8 cellular contexts compared by ENCODE assay signal in genomic region chr16:787261-787966, GRCh38. TPM values are rescaled to one million over a fixed set of nuclear protein-coding genes. Genes with fewer than 3 reads are reported as not detected.
DNase-seq lines count a peak whose midpoint lies in the region; ATAC-seq and TF ChIP-seq lines count a peak whose summit lies in the region.

No MANE protein-coding gene starts in this region.

- POLR2A ChIA-PET in T-cell (lab: Charles Lee), result no interaction called here

- H2AFZ ChIP-seq in hepatocyte, result no peak overlapping the region

- H3K36me3 ChIP-seq in hepatocyte (replicated peaks; ENCODE audit: insufficient read depth, low read depth), result no peaks in the 10 kb centered on the region

- no peak for TF ChIP-seq CTCF in hepatocyte (IDR thresholded peaks at IDR 0.05; ENCODE audit: poor library complexity)

- H3K4me3 Mint-ChIP-seq in T-cell, result peak overlapping the region; percentile 83 to 85 (median 84)
- H3K4me3 Mint-ChIP-seq in stimulated activated memory B cell treated with anti-CD40 and anti-IgM and Interleukin-4, amounts not matched to agents 10 μg/mL and 1 μg/mL and 100 μg/mL, for 72 hours, result peak overlapping the region; percentile 83

- ATAC-seq in T-cell (replicated peaks in 1 of 4), result no peak
- no peak for ATAC-seq in stimulated activated memory B cell treated with anti-CD40 and anti-IgM and Interleukin-4, amounts not matched to agents 10 μg/mL and 1 μg/mL and 100 μg/mL, for 72 hours
- no peak for ATAC-seq in HG02763 (IDR thresholded peaks at IDR 0.05; ENCODE audit: unreplicated experiment)
- no peak for ATAC-seq in HG03457 (IDR thresholded peaks at IDR 0.05; ENCODE audit: unreplicated experiment)

- H3K4me2 ChIP-seq in hepatocyte, result peak overlapping the region; percentile 98

- H3K79me2 ChIP-seq in hepatocyte, result peaks cover 19% of the 10 kb centered on the region

- H3K9me2 ChIP-seq in hepatocyte (replicated peaks; ENCODE audit: insufficient read depth), result no peaks in the 10 kb centered on the region

- WGBS in hepatocyte (ENCODE audit: low lambda C conversion rate, missing lambda C conversion rate), result 51% methylated on average over 46 of the region's 48 CpGs

- CTCF ChIA-PET in T-cell (lab: Charles Lee), result no interaction called here

- H3K9me3 Mint-ChIP-seq in T-cell, result no peaks in the 10 kb centered on the region
- H3K9me3 Mint-ChIP-seq in stimulated activated memory B cell treated with anti-CD40 and anti-IgM and Interleukin-4, amounts not matched to agents 10 μg/mL and 1 μg/mL and 100 μg/mL, for 72 hours, result no peaks in the 10 kb centered on the region

- peak overlapping the region; percentile 65 for H3K27ac ChIP-seq in hepatocyte

- H3K4me3 ChIP-seq in hepatocyte, result peak overlapping the region; percentile 98

- H3K36me3 Mint-ChIP-seq in T-cell, result peaks cover 6% of the 10 kb centered on the region
- peaks cover 19% of the 10 kb centered on the region for H3K36me3 Mint-ChIP-seq in stimulated activated memory B cell treated with anti-CD40 and anti-IgM and Interleukin-4, amounts not matched to agents 10 μg/mL and 1 μg/mL and 100 μg/mL, for 72 hours

- peak; percentile 57 for DNase-seq in DMS53 (lab: John Stamatoyannopoulos, UW)
- DNase-seq in DMS53 treated with DMSO at 0.1 percent for 48 hours (lab: John Stamatoyannopoulos, UW; ENCODE audit: unreplicated experiment), result no peak
- DNase-seq in T-cell, result no peak
- DNase-seq in hepatocyte (ENCODE audit: low spot score), result peak; percentile 50
- DNase-seq in 8988T, result no peak

- no peaks in the 10 kb centered on the region for H3K27me3 Mint-ChIP-seq in T-cell
- peaks cover 12% of the 10 kb centered on the region for H3K27me3 Mint-ChIP-seq in stimulated activated memory B cell treated with anti-CD40 and anti-IgM and Interleukin-4, amounts not matched to agents 10 μg/mL and 1 μg/mL and 100 μg/mL, for 72 hours

- peaks cover 5% of the 10 kb centered on the region for H4K20me1 ChIP-seq in hepatocyte (ENCODE audit: insufficient read depth, poor library complexity, severe bottlenecking)

- H3K4me1 Mint-ChIP-seq in T-cell, result peaks cover 0 to 18% (median 8%) of the 10 kb centered on the region in 3 donors
- peaks cover 44% of the 10 kb centered on the region for H3K4me1 Mint-ChIP-seq in stimulated activated memory B cell treated with anti-CD40 and anti-IgM and Interleukin-4, amounts not matched to agents 10 μg/mL and 1 μg/mL and 100 μg/mL, for 72 hours

- no peaks in the 10 kb centered on the region for H3K9me3 ChIP-seq in hepatocyte (ENCODE audit: low read depth)

- peaks cover 7% of the 10 kb centered on the region for H3K4me1 ChIP-seq in hepatocyte (ENCODE audit: insufficient read depth)

- H3K27ac Mint-ChIP-seq in T-cell, result peak overlapping the region; percentile 55 to 64
- peak overlapping the region; percentile 80 for H3K27ac Mint-ChIP-seq in stimulated activated memory B cell treated with anti-CD40 and anti-IgM and Interleukin-4, amounts not matched to agents 10 μg/mL and 1 μg/mL and 100 μg/mL, for 72 hours

- no peaks in the 10 kb centered on the region for H3K27me3 ChIP-seq in hepatocyte

RNA-seq across cellular contexts. Expression of gene RPUSD1, which starts 0.8 kb away (rescaled TPM):
- 10 to 100 TPM; 16.0 to 35.3 (median 34.5) TPM for total RNA-seq in T-cell
- total RNA-seq in hepatocyte, result 25.2 and 27.6 TPM in 2 replicates
- polyA plus RNA-seq in hepatocyte, result 34.5 and 37.8 TPM in 2 replicates

RNA-seq across cellular contexts. Expression of gene CHTF18, which starts 1.0 kb away (rescaled TPM):
- total RNA-seq in T-cell, result 10 to 100 TPM; 29.6 to 73.2 (median 49.5) TPM
- 5.1 and 9.7 TPM in 2 replicates for total RNA-seq in hepatocyte
- polyA plus RNA-seq in hepatocyte, result 18.1 and 21.6 TPM in 2 replicates

RNA-seq across cellular contexts. Expression of gene GNG13, which starts 13.1 kb away (rescaled TPM):
- not detected for total RNA-seq in T-cell
- not detected in 2 replicates for total RNA-seq in hepatocyte
- not detected in 2 replicates for polyA plus RNA-seq in hepatocyte

RNA-seq across cellular contexts. Expression of gene MSLN, which starts 26.9 kb away (rescaled TPM):
- total RNA-seq in T-cell, result under 1 TPM in 2 of 5 donors, not detected in 3; 0.55 to 0.60 TPM
- 2.4 and 2.5 TPM in 2 replicates for total RNA-seq in hepatocyte
- 5.6 and 8.0 TPM in 2 replicates for polyA plus RNA-seq in hepatocyte

RNA-seq across cellular contexts. Expression of gene CIAO3, which starts 46.6 kb away (rescaled TPM):
- total RNA-seq in T-cell, result 10 to 100 TPM; 36.2 to 69.1 (median 58.6) TPM
- 28.5 and 39.0 TPM in 2 replicates for total RNA-seq in hepatocyte
- polyA plus RNA-seq in hepatocyte, result 42.8 and 61.8 TPM in 2 replicates

Comparison
In these comparisons a context has a peak if more than half of its experiments do, and no peak if none do; other contexts are left out.
1. DNase-seq: peak in DMS53 (single experiment) and hepatocyte (single experiment); none in DMS53 treated with DMSO at 0.1 percent for 48 hours (single experiment), T-cell (0 of 34) and 8988T (single experiment).